19 cellular contexts compared by ENCODE assay signal in the genomic region with DNA sequence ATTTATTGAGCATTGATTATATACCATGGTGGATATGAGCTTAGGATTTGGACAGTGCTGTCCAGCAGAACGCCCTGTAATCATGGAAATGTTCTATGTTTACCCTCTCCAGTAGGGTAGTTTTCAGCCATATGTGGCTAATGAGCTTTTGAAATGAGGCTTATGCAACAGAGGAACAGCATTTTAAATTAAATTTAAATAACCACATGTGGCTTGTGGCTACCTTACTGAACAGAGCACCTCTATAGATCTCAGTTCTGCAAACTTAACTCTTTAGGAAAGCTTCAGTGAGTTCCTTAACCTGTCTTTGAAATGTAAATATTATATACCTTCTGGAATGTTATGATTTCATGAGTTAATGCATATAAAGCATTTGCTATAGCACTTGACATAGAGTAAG.
"Had no signal": no experiment of that assay in that cellular context is flagged by ENCODE, and none has a peak within 500 bp of the region (broad histone marks: within the 10 kb centered on the region; RNA-seq: fewer than 3 reads in every experiment).

No MANE protein-coding gene starts in this region.

- H3K4me3 Mint-ChIP-seq: activated CD8-positive, alpha-beta T cell treated with anti-CD3 and anti-CD28 coated beads, Interleukin-2, amount 10 ng/mL, durations not matched to agents 7 days and 5 days; activated naive CD4-positive, alpha-beta T cell treated with anti-CD3 and anti-CD28 coated beads, Interleukin-2, amount 50 U/mL, for 24 hours; activated T-helper 1 cell treated with anti-CD3 and anti-CD28 coated beads, Interleukin-12 subunit alpha, Interleukin-12 subunit beta, Interleukin-2, Interleukin-4 antibody, amounts not matched to agents 30 ng/mL and 10 ng/mL and 1 ng/mL, durations not matched to agents 14 hours and 24 hours and 36 hours; memory B cell; nephron had no signal

- H3K9me3 Mint-ChIP-seq: activated naive CD4-positive, alpha-beta T cell treated with anti-CD3 and anti-CD28 coated beads, Interleukin-2, amount 50 U/mL, for 24 hours; activated T-helper 1 cell treated with anti-CD3 and anti-CD28 coated beads, Interleukin-12 subunit alpha, Interleukin-12 subunit beta, Interleukin-2, Interleukin-4 antibody, amounts not matched to agents 30 ng/mL and 10 ng/mL and 1 ng/mL, durations not matched to agents 14 hours and 24 hours and 36 hours; memory B cell; nephron had no signal

- DNase-seq: activated CD4-positive, alpha-beta T cell treated with anti-CD3 and anti-CD28 coated beads for 1 hour; activated CD4-positive, alpha-beta T cell treated with anti-CD3 and anti-CD28 coated beads, Interleukin-2, amount 50 U/mL, for 1 hour; activated CD8-positive, alpha-beta T cell treated with anti-CD3 and anti-CD28 coated beads, Interleukin-2, amount 10 ng/mL, durations not matched to agents 7 days and 5 days; activated gamma-delta T cell treated with Interleukin-2 at 50 U/mL for 16 hours; anterior cingulate cortex; body of pancreas; head of caudate nucleus; hypothalamus; pancreas; right cardiac atrium; stimulated activated CD4-positive, alpha-beta T cell treated with anti-CD3 and anti-CD28 coated beads, Interleukin-12 subunit alpha, Interleukin-12 subunit beta, amount 100 ng/mL, for 4 hours; stimulated activated CD4-positive, alpha-beta T cell treated with anti-CD3 and anti-CD28 coated beads, Interleukin-4, amount 100 ng/mL, for 4 hours; stimulated activated naive CD8-positive, alpha-beta T cell treated with anti-CD3 and anti-CD28 coated beads, Interleukin-15, Interleukin-2, amounts not matched to agents 100 U/mL and 50 U/mL, for 24 hours; upper lobe of left lung had no signal

- H3K27ac Mint-ChIP-seq: activated CD8-positive, alpha-beta T cell treated with anti-CD3 and anti-CD28 coated beads, Interleukin-2, amount 10 ng/mL, durations not matched to agents 7 days and 5 days; activated naive CD4-positive, alpha-beta T cell treated with anti-CD3 and anti-CD28 coated beads, Interleukin-2, amount 50 U/mL, for 24 hours; activated T-helper 1 cell treated with anti-CD3 and anti-CD28 coated beads, Interleukin-12 subunit alpha, Interleukin-12 subunit beta, Interleukin-2, Interleukin-4 antibody, amounts not matched to agents 30 ng/mL and 10 ng/mL and 1 ng/mL, durations not matched to agents 14 hours and 24 hours and 36 hours; memory B cell; nephron had no signal

- H3K4me1 Mint-ChIP-seq: nephron had no signal

- ATAC-seq: activated CD8-positive, alpha-beta T cell treated with anti-CD3 and anti-CD28 coated beads, Interleukin-2, amount 10 ng/mL, durations not matched to agents 7 days and 5 days; body of pancreas; gastroesophageal sphincter; pancreas; right cardiac atrium; stimulated activated naive CD8-positive, alpha-beta T cell treated with anti-CD3 and anti-CD28 coated beads, Interleukin-15, Interleukin-2, amounts not matched to agents 100 U/mL and 50 U/mL, for 24 hours had no signal

- H3K27me3 Mint-ChIP-seq: activated naive CD4-positive, alpha-beta T cell treated with anti-CD3 and anti-CD28 coated beads, Interleukin-2, amount 50 U/mL, for 24 hours; memory B cell had no signal
